In the genomic region with DNA sequence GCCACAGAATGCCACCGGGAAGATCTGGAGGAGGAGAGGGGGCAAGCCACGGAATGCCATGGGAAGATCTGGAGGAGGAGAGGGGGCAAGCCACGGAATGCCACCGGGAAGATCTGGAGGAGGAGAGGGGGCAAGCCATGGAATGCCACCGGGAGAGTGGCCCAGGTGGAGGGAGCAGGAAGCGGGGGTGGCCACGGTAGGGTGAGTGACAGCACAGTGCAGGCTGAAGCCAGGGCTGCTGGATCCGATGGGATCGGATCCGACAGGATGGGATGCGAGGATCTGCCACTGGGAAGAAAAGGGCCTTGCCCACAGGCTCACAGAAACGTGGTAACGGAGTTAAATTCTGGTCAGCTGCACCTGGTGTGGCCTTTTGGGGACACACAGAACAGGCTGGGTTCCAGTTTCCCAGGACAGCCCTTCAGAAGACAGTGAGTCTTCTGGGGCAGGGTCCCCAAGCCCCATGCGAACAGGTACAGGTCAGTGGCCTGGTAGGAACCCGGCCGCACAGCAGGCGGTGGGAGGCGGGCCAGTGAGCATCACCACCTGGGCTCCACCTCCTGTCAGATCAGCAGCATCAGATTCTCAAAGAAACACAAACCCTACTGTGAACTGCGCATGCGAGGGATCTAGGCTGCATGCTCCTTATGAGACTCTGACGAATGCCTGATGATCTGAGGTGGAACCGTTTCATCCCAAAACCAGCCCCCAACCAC, we compare ENCODE assay signal across 1 cellular context.
TF ChIP-seq lines count a peak whose summit lies in the region.

No MANE protein-coding gene starts in this region.

TF ChIP-seq in WTC11, 78 proteins besides CTCF, POLR2A, EP300 and RAD21:
- TF ChIP-seq, protein P1, sequence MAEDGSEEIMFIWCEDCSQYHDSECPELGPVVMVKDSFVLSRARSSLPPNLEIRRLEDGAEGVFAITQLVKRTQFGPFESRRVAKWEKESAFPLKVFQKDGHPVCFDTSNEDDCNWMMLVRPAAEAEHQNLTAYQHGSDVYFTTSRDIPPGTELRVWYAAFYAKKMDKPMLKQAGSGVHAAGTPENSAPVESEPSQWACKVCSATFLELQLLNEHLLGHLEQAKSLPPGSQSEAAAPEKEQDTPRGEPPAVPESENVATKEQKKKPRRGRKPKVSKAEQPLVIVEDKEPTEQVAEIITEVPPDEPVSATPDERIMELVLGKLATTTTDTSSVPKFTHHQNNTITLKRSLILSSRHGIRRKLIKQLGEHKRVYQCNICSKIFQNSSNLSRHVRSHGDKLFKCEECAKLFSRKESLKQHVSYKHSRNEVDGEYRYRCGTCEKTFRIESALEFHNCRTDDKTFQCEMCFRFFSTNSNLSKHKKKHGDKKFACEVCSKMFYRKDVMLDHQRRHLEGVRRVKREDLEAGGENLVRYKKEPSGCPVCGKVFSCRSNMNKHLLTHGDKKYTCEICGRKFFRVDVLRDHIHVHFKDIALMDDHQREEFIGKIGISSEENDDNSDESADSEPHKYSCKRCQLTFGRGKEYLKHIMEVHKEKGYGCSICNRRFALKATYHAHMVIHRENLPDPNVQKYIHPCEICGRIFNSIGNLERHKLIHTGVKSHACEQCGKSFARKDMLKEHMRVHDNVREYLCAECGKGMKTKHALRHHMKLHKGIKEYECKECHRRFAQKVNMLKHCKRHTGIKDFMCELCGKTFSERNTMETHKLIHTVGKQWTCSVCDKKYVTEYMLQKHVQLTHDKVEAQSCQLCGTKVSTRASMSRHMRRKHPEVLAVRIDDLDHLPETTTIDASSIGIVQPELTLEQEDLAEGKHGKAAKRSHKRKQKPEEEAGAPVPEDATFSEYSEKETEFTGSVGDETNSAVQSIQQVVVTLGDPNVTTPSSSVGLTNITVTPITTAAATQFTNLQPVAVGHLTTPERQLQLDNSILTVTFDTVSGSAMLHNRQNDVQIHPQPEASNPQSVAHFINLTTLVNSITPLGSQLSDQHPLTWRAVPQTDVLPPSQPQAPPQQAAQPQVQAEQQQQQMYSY (CRISPR knock-in tag; IDR thresholded peaks at IDR 0.05): peak; percentile 66
- TF ChIP-seq, protein P2, sequence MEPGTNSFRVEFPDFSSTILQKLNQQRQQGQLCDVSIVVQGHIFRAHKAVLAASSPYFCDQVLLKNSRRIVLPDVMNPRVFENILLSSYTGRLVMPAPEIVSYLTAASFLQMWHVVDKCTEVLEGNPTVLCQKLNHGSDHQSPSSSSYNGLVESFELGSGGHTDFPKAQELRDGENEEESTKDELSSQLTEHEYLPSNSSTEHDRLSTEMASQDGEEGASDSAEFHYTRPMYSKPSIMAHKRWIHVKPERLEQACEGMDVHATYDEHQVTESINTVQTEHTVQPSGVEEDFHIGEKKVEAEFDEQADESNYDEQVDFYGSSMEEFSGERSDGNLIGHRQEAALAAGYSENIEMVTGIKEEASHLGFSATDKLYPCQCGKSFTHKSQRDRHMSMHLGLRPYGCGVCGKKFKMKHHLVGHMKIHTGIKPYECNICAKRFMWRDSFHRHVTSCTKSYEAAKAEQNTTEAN (CRISPR knock-in tag; IDR thresholded peaks at IDR 0.05): no peak
